In the genomic region with DNA sequence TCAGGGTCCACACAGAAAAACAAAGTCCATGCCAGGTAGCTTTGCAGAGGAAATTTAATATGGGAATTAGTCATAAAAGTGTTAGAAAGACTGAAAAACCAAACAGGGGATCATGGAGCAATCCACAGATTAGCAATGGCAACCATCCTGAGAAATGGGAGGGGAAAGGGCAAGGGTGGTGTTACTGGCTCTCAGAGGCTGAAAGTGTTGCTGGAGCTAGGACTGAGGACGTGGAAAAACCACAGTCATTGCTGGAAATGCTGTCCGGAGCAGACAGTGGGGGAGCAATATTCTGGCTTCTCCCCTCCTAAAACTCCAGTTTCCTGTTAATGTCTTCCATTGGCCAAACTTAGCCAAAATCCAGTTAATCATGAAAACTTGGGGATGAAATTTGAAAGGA, we compare ENCODE assay signal across 25 cellular contexts.
"Had no signal": no experiment of that assay in that cellular context is flagged by ENCODE, and none has a peak within 500 bp of the region (broad histone marks: within the 10 kb centered on the region; RNA-seq: fewer than 3 reads in every experiment).

No MANE protein-coding gene starts in this region.

- H3K27ac Mint-ChIP-seq: memory B cell; naive thymus-derived CD8-positive, alpha-beta T cell; nephron; stimulated activated naive B cell treated with anti-CD40 and anti-IgM and Interleukin-4, amounts not matched to agents 10 μg/mL and 1 μg/mL and 100 μg/mL, for 72 hours had no signal

- H3K4me1 Mint-ChIP-seq: memory B cell; naive thymus-derived CD8-positive, alpha-beta T cell; nephron; stimulated activated naive B cell treated with anti-CD40 and anti-IgM and Interleukin-4, amounts not matched to agents 10 μg/mL and 1 μg/mL and 100 μg/mL, for 72 hours had no signal

- H3K36me3 ChIP-seq: heart right ventricle, left ventricle myocardium inferior, right atrium auricular region, right lobe of liver, stomach, thyroid gland, transverse colon, upper lobe of right lung had no signal

- H3K36me3 Mint-ChIP-seq: memory B cell had no signal

- DNase-seq: heart right ventricle; islet precursor cell; left ventricle myocardium inferior; naive thymus-derived CD8-positive, alpha-beta T cell; nucleus accumbens; psoas muscle; right lobe of liver; stimulated activated CD4-positive, alpha-beta T cell treated with anti-CD3 and anti-CD28 coated beads, Interleukin-12 subunit alpha, Interleukin-12 subunit beta, amount 100 ng/mL, for 4 hours; stimulated activated CD4-positive, alpha-beta T cell treated with anti-CD3 and anti-CD28 coated beads, Interleukin-15, amount 100 ng/mL, for 24 hours; stimulated activated CD4-positive, alpha-beta T cell treated with anti-CD3 and anti-CD28 coated beads, Interleukin-2, amount 100 ng/mL, for 24 hours; stimulated activated CD4-positive, alpha-beta T cell treated with anti-CD3 and anti-CD28 coated beads, Interleukin-4, amount 100 ng/mL, for 1 hour; stimulated activated naive B cell treated with anti-CD40 and anti-IgM and Interleukin-4, amounts not matched to agents 10 μg/mL and 1 μg/mL and 100 μg/mL, for 72 hours; stimulated activated naive CD8-positive, alpha-beta T cell treated with anti-CD3 and anti-CD28 coated beads, Interleukin-15, Interleukin-2, amounts not matched to agents 100 U/mL and 50 U/mL, for 24 hours; stomach; testis; thyroid gland; transverse colon; upper lobe of right lung had no signal

- H3K4me3 ChIP-seq: heart right ventricle, hepatocyte, left ventricle myocardium inferior, psoas muscle, right atrium auricular region, right lobe of liver, skin epidermis, stomach, testis, thyroid gland, transverse colon, upper lobe of right lung had no signal

- H3K4me1 ChIP-seq: left ventricle myocardium inferior, parathyroid adenoma, psoas muscle, right atrium auricular region, right lobe of liver, stomach, testis, transverse colon, upper lobe of right lung had no signal

- ATAC-seq: heart right ventricle; naive thymus-derived CD8-positive, alpha-beta T cell; psoas muscle; right lobe of liver; stimulated activated naive B cell treated with anti-CD40 and anti-IgM and Interleukin-4, amounts not matched to agents 10 μg/mL and 1 μg/mL and 100 μg/mL, for 72 hours; stimulated activated naive CD8-positive, alpha-beta T cell treated with anti-CD3 and anti-CD28 coated beads, Interleukin-15, Interleukin-2, amounts not matched to agents 100 U/mL and 50 U/mL, for 24 hours; upper lobe of right lung had no signal

- H3K9me3 ChIP-seq: psoas muscle, right lobe of liver, stomach, testis, thyroid gland, transverse colon had no signal

- H3K27ac ChIP-seq: heart right ventricle, hepatocyte, left ventricle myocardium inferior, parathyroid adenoma, psoas muscle, right atrium auricular region, right lobe of liver, skin epidermis, stomach, testis, thyroid gland, transverse colon, upper lobe of right lung had no signal

- H3K4me3 Mint-ChIP-seq: memory B cell; naive thymus-derived CD8-positive, alpha-beta T cell; nephron; neural crest cell; stimulated activated naive B cell treated with anti-CD40 and anti-IgM and Interleukin-4, amounts not matched to agents 10 μg/mL and 1 μg/mL and 100 μg/mL, for 72 hours had no signal

- H3K27me3 ChIP-seq: hepatocyte, right atrium auricular region, right lobe of liver, stomach, testis, thyroid gland, transverse colon, upper lobe of right lung had no signal
